In genomic region chr10:4050061-4050460, GRCh38 we compare ENCODE assay signal across 27 cellular contexts.
A peak's percentile ranks its signal among the peaks of the same experiment; 100 is the strongest.
DNase-seq lines count a peak whose midpoint lies in the region; ATAC-seq, FAIRE-seq and TF ChIP-seq lines count a peak whose summit lies in the region.
"Had no signal": no experiment of that assay in that cellular context is flagged by ENCODE, and none has a peak within 500 bp of the region (broad histone marks: within the 10 kb centered on the region; RNA-seq: fewer than 3 reads in every experiment).

No MANE protein-coding gene starts in this region.

- no peaks in the 10 kb centered on the region for H3K27me3 Mint-ChIP-seq in memory B cell
- H3K27me3 Mint-ChIP-seq: CD4-positive, alpha-beta memory T cell had no signal

- no peak overlapping the region for H3K4me3 ChIP-seq in IMR-90 (ENCODE audit: insufficient read depth, low read depth, low read length)
- H3K4me3 ChIP-seq in K562: no peak overlapping the region
- no peak overlapping the region for H3K4me3 ChIP-seq in tibial nerve
- H3K4me3 ChIP-seq: A549 had no signal

- no peak overlapping the region for H2BK5ac ChIP-seq in IMR-90 (ENCODE audit: low read depth, low read length, poor library complexity, severe bottlenecking)

- dilution Hi-C loops in IMR-90 (cut with HindIII; ENCODE audit: low sequenced_read_pairs, unreplicated experiment): no loop called here

- no peaks in the 10 kb centered on the region for H3K79me2 ChIP-seq in K562 (ENCODE audit: control insufficient read depth, insufficient read depth, low read length)

- peaks cover 5% of the 10 kb centered on the region; the same call in 1 of the 2 replicates for H3K4me1 ChIP-seq in IMR-90 (ENCODE audit: control insufficient read depth, insufficient read depth, low read length)
- no peaks in the 10 kb centered on the region for H3K4me1 ChIP-seq in K562 (replicated peaks in 1 of 2; ENCODE audit: control insufficient read depth in 2 of 2, insufficient read depth in 2 of 2, low read length in 2 of 2)
- H3K4me1 ChIP-seq in tibial nerve: peaks cover 0 to 29% (median 10%) of the 10 kb centered on the region in 4 donors

- FAIRE-seq in K562 (lab: Jason Lieb, UNC): no peak
- FAIRE-seq: A549, G401.6, GM12891, H54, HepG2 had no signal

- ATAC-seq in IMR-90 (ENCODE audit: low read depth) (no peak), K562 (no peak), memory B cell (ENCODE audit: low read depth) (no peak), GM18867 (IDR thresholded peaks at IDR 0.05; ENCODE audit: unreplicated experiment) (no peak)
- ATAC-seq: A549, HepG2 had no signal

- H3K23ac ChIP-seq in IMR-90 (ENCODE audit: low read depth, low read length): no peak overlapping the region

- POLR2A ChIA-PET in IMR-90 (lab: Charles Lee; ENCODE audit: unreplicated experiment) (no interaction called here), K562 (lab: Yijun Ruan, JAX) (interaction anchor here (1.3 kb wide), 1 partner anchor 265 kb away, joined by 5 read pairs; the partner anchor contains the start of gene KLF6)

- no TSS peak for BruUV-seq in IMR-90 (replicated peaks; lab: Mats Ljungman, UMichigan)
- no TSS peak for BruUV-seq in K562 (replicated peaks; lab: Mats Ljungman, UMichigan)

- H4K20me1 ChIP-seq in IMR-90 (ENCODE audit: insufficient read depth, low read length) (no peaks in the 10 kb centered on the region), K562 (replicated peaks; ENCODE audit: control insufficient read depth, insufficient read depth, low read length) (no peaks in the 10 kb centered on the region)

- DNase-seq in IMR-90: no peak
- no peak for DNase-seq in K562 (ENCODE audit: extremely low read depth in 1 of 4, low spot score in 3 of 4)
- no peak for DNase-seq in memory B cell (ENCODE audit: low spot score in 2 of 2)
- DNase-seq in tibial nerve (ENCODE audit: low spot score in 2 of 2): no peak
- no peak for DNase-seq in NCI-H345 treated with DMSO at 0.1 percent for 48 hours (lab: John Stamatoyannopoulos, UW; ENCODE audit: unreplicated experiment)
- DNase-seq in stimulated activated CD4-positive, alpha-beta T cell treated with anti-CD3 and anti-CD28 coated beads, Interleukin-1b, Interleukin-23, amount 100 ng/mL, for 48 hours: no peak
- no peak for DNase-seq in GM19238 (ENCODE audit: insufficient read length, low spot score)
- DNase-seq: AML-193; C1 segment of cervical spinal cord; CD4-positive, alpha-beta memory T cell; COR-L47; KBM-7; MV-4-11; NCI-H1105 treated with DMSO at 0.1 percent for 48 hours; NCI-H146; NCI-H1930; NCI-H2107; NCI-H510A; NCI-H69; SHP77 had no signal

- H3K56ac ChIP-seq in IMR-90 (ENCODE audit: extremely low read depth, insufficient read depth, low read length): no peak overlapping the region

- peaks cover 3% of the 10 kb centered on the region for H3K36me3 Mint-ChIP-seq in memory B cell
- H3K36me3 Mint-ChIP-seq: CD4-positive, alpha-beta memory T cell had no signal

- H2AK5ac ChIP-seq in IMR-90 (ENCODE audit: low read depth, low read length): no peak overlapping the region

- H3K9me3 ChIP-seq in IMR-90 (ENCODE audit: control insufficient read depth, insufficient read depth, low read length) (no peaks in the 10 kb centered on the region), K562 (replicated peaks; ENCODE audit: control insufficient read depth, insufficient read depth, low read depth, low read length) (no peaks in the 10 kb centered on the region), tibial nerve (no peaks in the 10 kb centered on the region)
- H3K9me3 ChIP-seq: A549 had no signal

- no peaks in the 10 kb centered on the region for H3K36me3 ChIP-seq in IMR-90 (ENCODE audit: control insufficient read depth, insufficient read depth, low read length)
- no peaks in the 10 kb centered on the region for H3K36me3 ChIP-seq in K562 (ENCODE audit: control insufficient read depth, insufficient read depth, low read length)
- no peaks in the 10 kb centered on the region for H3K36me3 ChIP-seq in tibial nerve

- H3K4me2 ChIP-seq in IMR-90 (ENCODE audit: low read depth, low read length) (no peak overlapping the region), K562 (ENCODE audit: insufficient read depth, low read length) (no peak overlapping the region)

- H3K18ac ChIP-seq in IMR-90 (ENCODE audit: low read depth, low read length): no peak overlapping the region

- no peak overlapping the region for H4K8ac ChIP-seq in IMR-90 (ENCODE audit: low read depth in 2 of 2, low read length in 2 of 2)

- H3K4me3 Mint-ChIP-seq in memory B cell: no peak overlapping the region
- H3K4me3 Mint-ChIP-seq: CD4-positive, alpha-beta memory T cell had no signal

- TF ChIP-seq POLR2A in IMR-90 (IDR thresholded peaks at IDR 0.05; ENCODE audit: low read depth, low read length) (no peak), K562 (conservative IDR thresholded peaks at IDR 0.05) (no peak), tibial nerve (IDR thresholded peaks at IDR 0.05) (no peak)

- TF ChIP-seq EP300 in K562 (IDR thresholded peaks at IDR 0.05; ENCODE audit: low read length): no peak
- TF ChIP-seq EP300 in tibial nerve (IDR thresholded peaks at IDR 0.05): no peak

- no peak overlapping the region for H2BK20ac ChIP-seq in IMR-90 (ENCODE audit: low read depth, low read length)

- H3K27ac Mint-ChIP-seq in memory B cell: peak overlapping the region; percentile 96
- H3K27ac Mint-ChIP-seq: CD4-positive, alpha-beta memory T cell had no signal

- H3K9me1 ChIP-seq in IMR-90 (ENCODE audit: insufficient read depth, low read length) (0 out of 2 replicates have a peak, but pooled peaks cover 4% of the 10 kb centered on the region), K562 (ENCODE audit: control insufficient read depth, insufficient read depth, low read length) (no peaks in the 10 kb centered on the region)

- H3K27ac ChIP-seq in IMR-90 (ENCODE audit: insufficient read depth, low read length) (no peak overlapping the region; the same call in 1 of the 2 replicates), K562 (ENCODE audit: extremely low read depth, low read depth, low read length) (no peak overlapping the region), tibial nerve (peak overlapping the region in 3 of 4 donors; percentile 49 to 86 (median 86))
- H3K27ac ChIP-seq: A549, RWPE1 had no signal

- TF ChIP-seq RAD21 in IMR-90 (IDR thresholded peaks at IDR 0.05; ENCODE audit: low read length) (no peak), K562 (CRISPR knock-in tag; conservative IDR thresholded peaks at IDR 0.05 in 1 of 2, IDR thresholded peaks at IDR 0.05 in 1 of 2) (no peak)

- H4K91ac ChIP-seq in IMR-90 (ENCODE audit: insufficient read depth, low read depth, low read length): no peak overlapping the region

- peaks cover 23% of the 10 kb centered on the region for H3K4me1 Mint-ChIP-seq in memory B cell

- no peak overlapping the region for H3K9ac ChIP-seq in IMR-90 (ENCODE audit: low read depth, low read length)
- no peak overlapping the region for H3K9ac ChIP-seq in K562 (ENCODE audit: insufficient read depth in 1 of 2, low read depth in 2 of 2, low read length in 2 of 2)

- no peak overlapping the region for H4K5ac ChIP-seq in IMR-90 (ENCODE audit: low read depth, low read length)

- no peak overlapping the region; the same call in 1 of the 2 replicates for H3K14ac ChIP-seq in IMR-90 (replicated peaks; ENCODE audit: low read depth, low read length)

- CTCF ChIA-PET in IMR-90 (lab: Yijun Ruan, JAX): interaction anchor here (1.4 kb wide), 1 partner anchor 9 kb away, joined by 3 read pairs; no protein-coding TSS in a partner anchor
- CTCF ChIA-PET in K562 (lab: Yijun Ruan, JAX; ENCODE audit: low intra/inter-chr PET ratio): no interaction called here

- no CpG with 5 or more reads among the region's 4 CpGs for WGBS in IMR-90 (ENCODE audit: extremely low coverage in 2 of 2, insufficient read length in 1 of 2), 2 experiments
- 46% methylated on average over 4 of the region's 4 CpGs for WGBS in K562 (ENCODE audit: insufficient coverage, low coverage, missing lambda C conversion rate)
- 95 to 96% methylated on average over 4 of the region's 4 CpGs for WGBS in tibial nerve, 2 donors

- TF ChIP-seq CTCF in IMR-90 (conservative IDR thresholded peaks at IDR 0.05; ENCODE audit: low read depth, low read length) (no peak), K562 (IDR thresholded peaks at IDR 0.05 in 2 of 3, conservative IDR thresholded peaks at IDR 0.05 in 1 of 3; ENCODE audit: insufficient read depth in 2 of 3, low read depth in 1 of 3, low read length in 3 of 3) (no peak), tibial nerve (IDR thresholded peaks at IDR 0.05) (no peak)

- peaks cover 3% of the 10 kb centered on the region for H3K9me3 Mint-ChIP-seq in memory B cell
- H3K9me3 Mint-ChIP-seq: CD4-positive, alpha-beta memory T cell had no signal

- H2AFZ ChIP-seq in IMR-90 (replicated peaks; ENCODE audit: low read length, poor library complexity) (no peak overlapping the region), K562 (ENCODE audit: low read depth, low read length) (no peak overlapping the region)

- H3K79me1 ChIP-seq in IMR-90 (ENCODE audit: low read depth in 1 of 2, low read length in 2 of 2): 0 out of 4 replicates have a peak, but pooled peaks cover 0 to 3% of the 10 kb centered on the region in 2 experiments

- intact Hi-C loops in IMR-90 (cut with micrococcal nuclease) (no loop called here), K562 (cut with micrococcal nuclease) (no loop called here)

- H2AK9ac ChIP-seq in IMR-90 (replicated peaks; ENCODE audit: low read depth, low read length, poor library complexity): no peak overlapping the region

- H3K4ac ChIP-seq in IMR-90 (ENCODE audit: low read depth, low read length): no peak overlapping the region

- H3K27me3 ChIP-seq in IMR-90 (ENCODE audit: control insufficient read depth, insufficient read depth, low read length) (no peaks in the 10 kb centered on the region), K562 (ENCODE audit: control insufficient read depth in 2 of 2, insufficient read depth in 2 of 2, low read length in 2 of 2) (peaks cover 0 to 6% of the 10 kb centered on the region in 2 experiments; a peak in 1 of 5 replicates), tibial nerve (no peaks in the 10 kb centered on the region)

- H2BK15ac ChIP-seq in IMR-90 (ENCODE audit: low read depth, low read length): no peak overlapping the region

- no peak overlapping the region for H2BK120ac ChIP-seq in IMR-90 (ENCODE audit: low read depth, low read length)

- in situ Hi-C loops in IMR-90 (cut with MboI; ENCODE audit: low sequenced_read_pairs) (no loop called here), K562 (cut with MboI) (no loop called here)

TF ChIP-seq in IMR-90, 13 proteins besides CTCF, POLR2A, EP300 and RAD21:
- TF ChIP-seq CEBPB (IDR thresholded peaks at IDR 0.05; ENCODE audit: low read depth, low read length): peak; percentile 77
- no peak for TF ChIP-seq RCOR1 (IDR thresholded peaks at IDR 0.05; ENCODE audit: insufficient replicate concordance, low read length)

TF ChIP-seq in K562, 482 proteins besides CTCF, POLR2A, EP300 and RAD21:
- TF ChIP-seq CEBPG (CRISPR knock-in tag; IDR thresholded peaks at IDR 0.05) (no peak), CEBPG (tag; conservative IDR thresholded peaks at IDR 0.05 in 1 of 2, IDR thresholded peaks at IDR 0.05 in 1 of 2) (peak; percentile 20 to 88; a peak in 2 of 4 replicates), PHF20 (IDR thresholded peaks at IDR 0.05; ENCODE audit: partially characterized antibody) (no peak), ESRRB (CRISPR knock-in tag; IDR thresholded peaks at IDR 0.05; ENCODE audit: borderline replicate concordance) (no peak), SREBF2 (CRISPR knock-in tag; IDR thresholded peaks at IDR 0.05) (no peak), CEBPB (tag; IDR thresholded peaks at IDR 0.05) (peak; percentile 63)

Comparison
In these comparisons a context has a peak if more than half of its experiments do, and no peak if none do; other contexts are left out.
1. H3K27ac ChIP-seq: peak in tibial nerve (3 of 4); none in IMR-90 (single experiment) and K562 (single experiment).